ENCODE assay signal across 11 cellular contexts in the genomic region with DNA sequence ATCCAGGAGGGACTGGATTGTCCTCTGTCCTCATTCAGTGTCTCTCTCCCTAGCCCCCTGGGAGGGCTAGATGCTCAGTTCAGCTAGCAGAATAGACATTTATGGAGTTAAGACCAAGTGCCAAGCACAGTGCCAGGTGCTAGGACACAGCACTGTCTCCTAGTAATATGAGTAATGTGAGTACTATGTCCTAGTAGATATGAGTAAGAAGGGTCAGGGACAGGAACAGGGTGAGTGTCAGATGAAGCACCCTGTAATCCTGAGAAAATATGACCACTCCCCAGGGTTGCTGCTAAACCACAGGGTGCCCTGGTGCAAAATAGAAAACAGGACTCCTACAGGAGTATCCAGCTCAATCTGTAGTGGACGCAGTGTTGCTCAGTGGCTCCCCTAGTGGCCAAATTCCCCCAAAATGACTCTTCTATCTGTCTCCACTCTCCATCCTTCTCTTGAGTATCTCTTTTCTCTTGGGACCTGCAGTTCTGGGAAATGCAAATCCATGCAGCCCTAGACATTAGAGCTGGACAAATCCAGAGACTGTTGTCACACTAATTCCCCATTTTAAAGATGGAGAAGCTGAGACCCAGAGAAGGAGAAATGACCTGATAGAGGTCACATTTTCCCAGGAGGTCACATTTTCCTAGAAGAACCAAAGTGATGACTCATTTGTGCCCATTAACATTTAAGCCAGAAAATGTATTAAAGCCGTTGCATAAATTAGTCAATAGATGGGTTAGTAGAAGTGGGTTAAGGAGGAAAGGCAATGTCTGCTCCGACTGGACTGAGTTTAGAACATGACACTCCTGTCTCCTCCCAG.
DNase-seq lines count a peak whose midpoint lies in the region; ATAC-seq and TF ChIP-seq lines count a peak whose summit lies in the region.
"Had no signal": no experiment of that assay in that cellular context is flagged by ENCODE, and none has a peak within 500 bp of the region (broad histone marks: within the 10 kb centered on the region; RNA-seq: fewer than 3 reads in every experiment).

No MANE protein-coding gene starts in this region.

- in situ Hi-C loops in brain microvascular endothelial cell (cut with HindIII; ENCODE audit: low pct_ligation_motif_present, low sequenced_read_pairs), result no loop called here

- H3K36me3 ChIP-seq in brain microvascular endothelial cell (replicated peaks), result no peaks in the 10 kb centered on the region

- H3K27ac Mint-ChIP-seq in osteocyte (ENCODE audit: unreplicated experiment), result no peak overlapping the region

- ATAC-seq in GM19351 (IDR thresholded peaks at IDR 0.05; ENCODE audit: unreplicated experiment) (no peak), GM21723 (IDR thresholded peaks at IDR 0.05; ENCODE audit: unreplicated experiment) (no peak)

- H3K27ac ChIP-seq in brain microvascular endothelial cell, result no peak overlapping the region

- H3K36me3 Mint-ChIP-seq in osteocyte (ENCODE audit: unreplicated experiment), result no peaks in the 10 kb centered on the region
- H3K36me3 Mint-ChIP-seq: CD4-positive, CD25-positive, alpha-beta regulatory T cell had no signal

- DNase-seq in activated CD8-positive, alpha-beta memory T cell treated with anti-CD3 and anti-CD28 coated beads, Interleukin-2, amount 50 U/mL, for 48 hours, result peak; percentile 55
- no peak for DNase-seq in activated CD8-positive, alpha-beta memory T cell treated with anti-CD3 and anti-CD28 coated beads for 24 hours
- DNase-seq in HK-2 (ENCODE audit: unreplicated experiment) (peak; percentile 2), brain microvascular endothelial cell (no peak), osteocyte (ENCODE audit: extremely low spot score, unreplicated experiment) (no peak), SW480 (ENCODE audit: low spot score) (no peak)
- DNase-seq: activated T-cell treated with anti-CD3 and anti-CD28 coated beads for 4 hours; NK-92 treated with Interleukin-12 subunit alpha and Interleukin-12 subunit beta, amount 100 ng/mL, for 24 hours had no signal

- no peak overlapping the region for H3K4me3 ChIP-seq in brain microvascular endothelial cell (ENCODE audit: low read depth, low read length)

- peak; percentile 26 for TF ChIP-seq CTCF in brain microvascular endothelial cell (IDR thresholded peaks at IDR 0.05; ENCODE audit: low read depth, low read length, missing control alignments)
- TF ChIP-seq CTCF in osteocyte (IDR thresholded peaks at IDR 0.05), result peak; percentile 6

- H3K9me3 Mint-ChIP-seq in osteocyte (ENCODE audit: unreplicated experiment), result peaks cover 9% of the 10 kb centered on the region

- no peaks in the 10 kb centered on the region for H3K27me3 ChIP-seq in brain microvascular endothelial cell (replicated peaks)

- no peaks in the 10 kb centered on the region for H3K27me3 Mint-ChIP-seq in osteocyte (ENCODE audit: unreplicated experiment)

- no peaks in the 10 kb centered on the region for H3K4me1 Mint-ChIP-seq in osteocyte (ENCODE audit: unreplicated experiment)
- H3K4me1 Mint-ChIP-seq: CD4-positive, CD25-positive, alpha-beta regulatory T cell had no signal

- no peak overlapping the region for H3K4me3 Mint-ChIP-seq in osteocyte (ENCODE audit: unreplicated experiment)
- H3K4me3 Mint-ChIP-seq: CD4-positive, CD25-positive, alpha-beta regulatory T cell had no signal

Comparison
In these comparisons a context has a peak if more than half of its experiments do, and no peak if none do; other contexts are left out.
1. DNase-seq: peak in activated CD8-positive, alpha-beta memory T cell treated with anti-CD3 and anti-CD28 coated beads, Interleukin-2, amount 50 U/mL, for 48 hours (single experiment) and HK-2 (single experiment); none in activated CD8-positive, alpha-beta memory T cell treated with anti-CD3 and anti-CD28 coated beads for 24 hours (single experiment), brain microvascular endothelial cell (single experiment), osteocyte (single experiment) and SW480 (single experiment).